Comparison of ENCODE assay signal across 28 cellular contexts in genomic region chr5:128019391-128019790, GRCh38.
"Had no signal": no experiment of that assay in that cellular context is flagged by ENCODE, and none has a peak within 500 bp of the region (broad histone marks: within the 10 kb centered on the region; RNA-seq: fewer than 3 reads in every experiment).

No MANE protein-coding gene starts in this region.

- FAIRE-seq: small intestine had no signal

- H3K27me3 ChIP-seq: neural progenitor cell, ovary, right lobe of liver, sigmoid colon, stomach, thyroid gland, tibial nerve, upper lobe of right lung, uterus had no signal

- DNase-seq: natural killer cell; occipital lobe; ovary; posterior cingulate gyrus; psoas muscle; right cardiac atrium; right lobe of liver; sigmoid colon; small intestine; stimulated activated CD4-positive, alpha-beta T cell treated with anti-CD3 and anti-CD28 coated beads, Interleukin-15, amount 100 ng/mL, for 24 hours; stimulated activated CD4-positive, alpha-beta T cell treated with anti-CD3 and anti-CD28 coated beads, Interleukin-2, amount 100 ng/mL, for 24 hours; stimulated activated CD4-positive, alpha-beta T cell treated with anti-CD3 and anti-CD28 coated beads, Interleukin-2, amount 100 ng/mL, for 48 hours; stimulated activated CD4-positive, alpha-beta T cell treated with anti-CD3 and anti-CD28 coated beads, Interleukin-4, amount 100 ng/mL, for 24 hours; stimulated activated naive B cell treated with anti-CD40 and anti-IgM and Interleukin-4, amounts not matched to agents 10 μg/mL and 1 μg/mL and 100 μg/mL, for 72 hours; stimulated activated naive CD4-positive, alpha-beta T cell treated with Interleukin-2 at 50 U/mL for 16 hours; stomach; thyroid gland; upper lobe of right lung; uterus had no signal

- H3K9me3 ChIP-seq: ovary, psoas muscle, right lobe of liver, sigmoid colon, stomach, thoracic aorta, thyroid gland, tibial nerve, upper lobe of right lung, uterus had no signal

- H3K4me3 ChIP-seq: neural progenitor cell, ovary, psoas muscle, right lobe of liver, sigmoid colon, stomach, thoracic aorta, thyroid gland, tibial nerve, upper lobe of right lung, uterus had no signal

- H3K4me1 ChIP-seq: neural progenitor cell, parathyroid adenoma, right lobe of liver, sigmoid colon, thyroid gland, tibial nerve, upper lobe of right lung, uterus had no signal

- H3K27ac ChIP-seq: neural progenitor cell, ovary, parathyroid adenoma, psoas muscle, right lobe of liver, sigmoid colon, stomach, thoracic aorta, thyroid gland, tibial nerve, upper lobe of right lung, uterus had no signal

- H2AFZ ChIP-seq: neural progenitor cell, parathyroid adenoma had no signal

- H3K4me3 Mint-ChIP-seq: natural killer cell; nephron; neural progenitor cell; stimulated activated effector memory CD8-positive, alpha-beta T cell treated with anti-CD3 and anti-CD28 coated beads, Interleukin-12 subunit alpha, Interleukin-12 subunit beta, amount 100 ng/mL, for 72 hours; stimulated activated naive B cell treated with anti-CD40 and anti-IgM and Interleukin-4, amounts not matched to agents 10 μg/mL and 1 μg/mL and 100 μg/mL, for 72 hours; stimulated activated naive CD8-positive, alpha-beta T cell treated with anti-CD3 and anti-CD28 coated beads, Interleukin-15, Interleukin-2, amounts not matched to agents 100 ng/mL and 50 ng/mL, for 24 hours; type B pancreatic cell had no signal

- H3K27ac Mint-ChIP-seq: natural killer cell; nephron; neural progenitor cell; progenitor cell of endocrine pancreas; stimulated activated effector memory CD8-positive, alpha-beta T cell treated with anti-CD3 and anti-CD28 coated beads, Interleukin-12 subunit alpha, Interleukin-12 subunit beta, amount 100 ng/mL, for 72 hours; stimulated activated naive B cell treated with anti-CD40 and anti-IgM and Interleukin-4, amounts not matched to agents 10 μg/mL and 1 μg/mL and 100 μg/mL, for 72 hours; stimulated activated naive CD8-positive, alpha-beta T cell treated with anti-CD3 and anti-CD28 coated beads, Interleukin-15, Interleukin-2, amounts not matched to agents 100 ng/mL and 50 ng/mL, for 24 hours; type B pancreatic cell had no signal

- ATAC-seq: natural killer cell; psoas muscle; right cardiac atrium; right lobe of liver; stimulated activated effector memory CD8-positive, alpha-beta T cell treated with anti-CD3 and anti-CD28 coated beads, Interleukin-12 subunit alpha, Interleukin-12 subunit beta, amount 100 ng/mL, for 72 hours; stimulated activated naive B cell treated with anti-CD40 and anti-IgM and Interleukin-4, amounts not matched to agents 10 μg/mL and 1 μg/mL and 100 μg/mL, for 72 hours; upper lobe of right lung had no signal

- H3K36me3 ChIP-seq: neural progenitor cell, ovary, right lobe of liver, sigmoid colon, thoracic aorta, thyroid gland, upper lobe of right lung, uterus had no signal

- H3K27me3 Mint-ChIP-seq: progenitor cell of endocrine pancreas; stimulated activated naive B cell treated with anti-CD40 and anti-IgM and Interleukin-4, amounts not matched to agents 10 μg/mL and 1 μg/mL and 100 μg/mL, for 72 hours; stimulated activated naive CD8-positive, alpha-beta T cell treated with anti-CD3 and anti-CD28 coated beads, Interleukin-15, Interleukin-2, amounts not matched to agents 100 ng/mL and 50 ng/mL, for 24 hours; type B pancreatic cell had no signal

- H3K36me3 Mint-ChIP-seq: natural killer cell; neural progenitor cell; stimulated activated effector memory CD8-positive, alpha-beta T cell treated with anti-CD3 and anti-CD28 coated beads, Interleukin-12 subunit alpha, Interleukin-12 subunit beta, amount 100 ng/mL, for 72 hours had no signal

- H3K4me2 ChIP-seq: neural progenitor cell had no signal

- H3K9ac ChIP-seq: neural progenitor cell, parathyroid adenoma had no signal

- H3K4me1 Mint-ChIP-seq: natural killer cell; stimulated activated effector memory CD8-positive, alpha-beta T cell treated with anti-CD3 and anti-CD28 coated beads, Interleukin-12 subunit alpha, Interleukin-12 subunit beta, amount 100 ng/mL, for 72 hours had no signal

- H3K79me2 ChIP-seq: parathyroid adenoma had no signal

- H3K9me3 Mint-ChIP-seq: natural killer cell; neural progenitor cell; stimulated activated effector memory CD8-positive, alpha-beta T cell treated with anti-CD3 and anti-CD28 coated beads, Interleukin-12 subunit alpha, Interleukin-12 subunit beta, amount 100 ng/mL, for 72 hours; stimulated activated naive CD8-positive, alpha-beta T cell treated with anti-CD3 and anti-CD28 coated beads, Interleukin-15, Interleukin-2, amounts not matched to agents 100 ng/mL and 50 ng/mL, for 24 hours; type B pancreatic cell had no signal
